Comparison of ENCODE assay signal across 9 cellular contexts in the genomic region with DNA sequence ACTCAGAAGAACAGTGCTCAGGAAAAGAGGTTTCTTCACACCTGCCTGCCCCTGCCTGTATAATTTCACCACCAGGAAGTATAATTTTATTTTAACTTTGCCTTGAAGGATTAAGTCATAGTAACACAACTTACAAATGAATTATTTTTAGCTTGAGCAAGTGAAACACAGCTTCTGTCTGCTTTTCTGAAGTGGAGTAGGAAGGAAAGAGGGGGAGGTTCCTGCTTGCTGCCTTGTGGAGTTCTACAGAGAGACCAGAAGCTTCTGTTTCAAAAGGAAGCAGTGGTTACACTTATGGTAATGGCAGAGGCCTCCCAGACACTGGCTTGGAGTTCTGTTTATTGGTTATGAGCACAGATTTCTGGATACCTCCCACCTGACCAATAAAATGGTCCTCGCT.
DNase-seq lines count a peak whose midpoint lies in the region; ATAC-seq and TF ChIP-seq lines count a peak whose summit lies in the region.
"Had no signal": no experiment of that assay in that cellular context is flagged by ENCODE, and none has a peak within 500 bp of the region (broad histone marks: within the 10 kb centered on the region; RNA-seq: fewer than 3 reads in every experiment).

No MANE protein-coding gene starts in this region.

- peaks cover 10% of the 10 kb centered on the region; the same call in 1 of the 2 replicates for H3F3A ChIP-seq in MM.1S (ENCODE audit: insufficient read depth, low read length)

- H3K4me3 Mint-ChIP-seq in naive B cell = peak overlapping the region in 5 of 8 donors; percentile 35 to 65 (median 52)

- peaks cover 0 to 10% (median 4%) of the 10 kb centered on the region in 7 donors for H3K9me3 Mint-ChIP-seq in naive B cell

- no peak overlapping the region for H2AFZ ChIP-seq in MM.1S (ENCODE audit: low read length)

- H3K36me3 Mint-ChIP-seq in naive B cell = no peaks in the 10 kb centered on the region

- no peaks in the 10 kb centered on the region for H3K9me2 ChIP-seq in MM.1S (replicated peaks; ENCODE audit: insufficient read depth, low read length)

- peak overlapping the region; percentile 41 for H3K4me2 ChIP-seq in MM.1S (ENCODE audit: low read depth, low read length)

- peak overlapping the region; percentile 82; the same call in 1 of the 2 replicates for H3K27ac ChIP-seq in MM.1S (ENCODE audit: low read length)

- peak overlapping the region in 3 of 6 donors; percentile 22 to 93 (median 45) for H3K27ac Mint-ChIP-seq in naive B cell

- H3K9me3 ChIP-seq in MM.1S (replicated peaks; ENCODE audit: insufficient read depth, low read length) = no peaks in the 10 kb centered on the region

- peak overlapping the region; percentile 23; the same call in 1 of the 2 replicates for H3K9ac ChIP-seq in MM.1S (ENCODE audit: low read length)

- ATAC-seq in GM21786 (IDR thresholded peaks at IDR 0.05; ENCODE audit: unreplicated experiment) (peak; percentile 60), naive B cell (ENCODE audit: low read depth in 2 of 2) (peak; percentile 45 to 49)

- H3K27me3 ChIP-seq in MM.1S (replicated peaks; ENCODE audit: insufficient read depth, low read length) = no peaks in the 10 kb centered on the region

- H3K4me1 Mint-ChIP-seq in naive B cell = peaks cover 36 to 55% (median 47%) of the 10 kb centered on the region in 3 donors

- no peaks in the 10 kb centered on the region for H3K36me3 ChIP-seq in MM.1S (replicated peaks; ENCODE audit: insufficient read depth, low read length)

- no peak overlapping the region for H3K4me3 ChIP-seq in MM.1S (ENCODE audit: low read length)

- H3K27me3 Mint-ChIP-seq in naive B cell = no peaks in the 10 kb centered on the region

- no peaks in the 10 kb centered on the region for H4K20me1 ChIP-seq in MM.1S (ENCODE audit: insufficient read depth, low read length)

- peaks cover 45% of the 10 kb centered on the region for H3K4me1 ChIP-seq in MM.1S (ENCODE audit: low read length)

- TF ChIP-seq CTCF in MM.1S (IDR thresholded peaks at IDR 0.05; ENCODE audit: low read length) = no peak

- DNase-seq in NOMO-1 treated with DMSO at 0.1 percent for 48 hours (lab: John Stamatoyannopoulos, UW; ENCODE audit: unreplicated experiment) (peak; percentile 43), NOMO-1 treated with dmso at 0.1 percent for 144 hours (lab: John Stamatoyannopoulos, UW; ENCODE audit: unreplicated experiment) (no peak), MM.1S (peak; percentile 82), naive B cell (no peak), AG08396 (ENCODE audit: low spot score) (no peak)
- no peak for DNase-seq in stimulated activated CD4-positive, alpha-beta T cell treated with anti-CD3 and anti-CD28 coated beads, Interleukin-4, amount 100 ng/mL, for 24 hours
- no peak for DNase-seq in stimulated activated CD4-positive, alpha-beta T cell treated with anti-CD3 and anti-CD28 coated beads, Interleukin-15, amount 100 ng/mL, for 24 hours
- DNase-seq: mammary epithelial cell had no signal

- no peaks in the 10 kb centered on the region for H3K79me2 ChIP-seq in MM.1S (ENCODE audit: low read length)

Comparison
In these comparisons a context has a peak if more than half of its experiments do, and no peak if none do; other contexts are left out.
1. DNase-seq: peak in NOMO-1 treated with DMSO at 0.1 percent for 48 hours (single experiment) and MM.1S (single experiment); none in NOMO-1 treated with dmso at 0.1 percent for 144 hours (single experiment), naive B cell (single experiment), stimulated activated CD4-positive, alpha-beta T cell treated with anti-CD3 and anti-CD28 coated beads, Interleukin-4, amount 100 ng/mL, for 24 hours (single experiment), AG08396 (single experiment) and stimulated activated CD4-positive, alpha-beta T cell treated with anti-CD3 and anti-CD28 coated beads, Interleukin-15, amount 100 ng/mL, for 24 hours (single experiment).